25 cellular contexts compared by ENCODE assay signal in genomic region chr1:173590557-173590956, GRCh38. TPM values are rescaled to one million over a fixed set of nuclear protein-coding genes. Genes with fewer than 3 reads are reported as not detected.
DNase-seq lines count a peak whose midpoint lies in the region; ATAC-seq, FAIRE-seq and TF ChIP-seq lines count a peak whose summit lies in the region.
"Had no signal": no experiment of that assay in that cellular context is flagged by ENCODE, and none has a peak within 500 bp of the region (broad histone marks: within the 10 kb centered on the region; RNA-seq: fewer than 3 reads in every experiment).

No MANE protein-coding gene starts in this region.

- FAIRE-seq in bronchial epithelial cell (lab: Jason Lieb, UNC) = no peak
- FAIRE-seq: D721Med, frontal cortex, GM12891 had no signal

- H3K27me3 ChIP-seq in bronchial epithelial cell (ENCODE audit: control insufficient read depth, insufficient read depth, low read length) = no peaks in the 10 kb centered on the region
- H3K27me3 ChIP-seq: BLaER1 treated with 17β-estradiol and CSF1 and Interleukin-3, amounts not matched to agents 10 nM and 100 nM; colonic mucosa had no signal

- H3K4me3 ChIP-seq in bronchial epithelial cell (ENCODE audit: low read depth, low read length) (no peak overlapping the region), coronary artery (no peak overlapping the region)
- H3K4me3 ChIP-seq: BLaER1 treated with 17β-estradiol and CSF1 and Interleukin-3, amounts not matched to agents 10 nM and 100 nM; colonic mucosa; HAP-1 had no signal

- TF ChIP-seq CTCF in bronchial epithelial cell (IDR thresholded peaks at IDR 0.05; ENCODE audit: insufficient read depth, low read length, severe bottlenecking) (no peak), coronary artery (IDR thresholded peaks at IDR 0.05) (no peak)

- DNase-seq in A172 (ENCODE audit: low spot score) (peak; percentile 86), HS-5 (ENCODE audit: low read depth) (peak; percentile 18), RKO (ENCODE audit: low spot score) (peak; percentile 29), bronchial epithelial cell (ENCODE audit: low read depth) (peak; percentile 67), HEK293T (ENCODE audit: extremely low spot score) (no peak), GM03348 (ENCODE audit: low spot score) (no peak), coronary artery (ENCODE audit: low spot score) (no peak)
- DNase-seq: activated CD8-positive, alpha-beta T cell treated with anti-CD3 and anti-CD28 coated beads, Interleukin-2, amount 10 ng/mL, durations not matched to agents 7 days and 5 days; activated naive CD4-positive, alpha-beta T cell treated with anti-CD3 and anti-CD28 coated beads for 36 hours; activated T-cell treated with anti-CD3 and anti-CD28 coated beads, Interleukin-2, amount 50 U/mL, for 24 hours; colonic mucosa; mesendoderm; naive thymus-derived CD8-positive, alpha-beta T cell; stimulated activated CD4-positive, alpha-beta T cell treated with anti-CD3 and anti-CD28 coated beads, Interleukin-2, amount 100 ng/mL, for 48 hours; T-helper 17 cell had no signal

- CTCF ChIA-PET in HEK293T (lab: Yijun Ruan, JAX) = no interaction called here

- H3K36me3 ChIP-seq in bronchial epithelial cell (ENCODE audit: control insufficient read depth, insufficient read depth, low read length) = no peaks in the 10 kb centered on the region
- H3K36me3 ChIP-seq: BLaER1 treated with 17β-estradiol and CSF1 and Interleukin-3, amounts not matched to agents 10 nM and 100 nM; colonic mucosa; HAP-1 had no signal

- no peak for ATAC-seq in HG03039 (IDR thresholded peaks at IDR 0.05; ENCODE audit: unreplicated experiment)
- ATAC-seq: activated CD8-positive, alpha-beta T cell treated with anti-CD3 and anti-CD28 coated beads, Interleukin-2, amount 10 ng/mL, durations not matched to agents 7 days and 5 days; naive thymus-derived CD8-positive, alpha-beta T cell; T-helper 17 cell; WTC11 had no signal

- POLR2A ChIA-PET in HEK293T (lab: Yijun Ruan, JAX) = no interaction called here

- H3K27ac ChIP-seq in coronary artery = no peak overlapping the region
- H3K27ac ChIP-seq: BLaER1 treated with 17β-estradiol and CSF1 and Interleukin-3, amounts not matched to agents 10 nM and 100 nM; colonic mucosa had no signal

TF ChIP-seq in HEK293T, 16 proteins besides CTCF, POLR2A, EP300 and RAD21:
- TF ChIP-seq SUZ12 (IDR thresholded peaks at IDR 0.05) (no peak), LEF1 (IDR thresholded peaks at IDR 0.05; ENCODE audit: borderline replicate concordance) (no peak), FOXK2 (IDR thresholded peaks at IDR 0.05) (no peak), NFRKB (IDR thresholded peaks at IDR 0.05) (no peak), BHLHE40 (IDR thresholded peaks at IDR 0.05; ENCODE audit: borderline replicate concordance) (no peak), ELF4 (IDR thresholded peaks at IDR 0.05) (no peak)

RNA-seq across cellular contexts. Expression of gene SLC9C2, which starts 12.3 kb away (rescaled TPM):
- total RNA-seq in A172 (2014; rRNA removed; shearing (Covaris generic)) = not detected in 2 replicates
- not detected in 2 replicates for total RNA-seq in bronchial epithelial cell
- total RNA-seq: activated CD8-positive, alpha-beta T cell treated with anti-CD3 and anti-CD28 coated beads, Interleukin-2, amount 10 ng/mL, durations not matched to agents 7 days and 5 days; activated naive CD4-positive, alpha-beta T cell treated with anti-CD3 and anti-CD28 coated beads for 36 hours; colonic mucosa; kidney epithelial cell; naive thymus-derived CD8-positive, alpha-beta T cell; T-helper 17 cell; ureter; WTC11 had no signal

RNA-seq across cellular contexts. Expression of gene TEX50, which starts 44.6 kb away (rescaled TPM):
- total RNA-seq in A172 (2014; rRNA removed; shearing (Covaris generic)) = not detected in 2 replicates
- not detected in 2 replicates for total RNA-seq in bronchial epithelial cell
- total RNA-seq: activated CD8-positive, alpha-beta T cell treated with anti-CD3 and anti-CD28 coated beads, Interleukin-2, amount 10 ng/mL, durations not matched to agents 7 days and 5 days; activated naive CD4-positive, alpha-beta T cell treated with anti-CD3 and anti-CD28 coated beads for 36 hours; colonic mucosa; frontal cortex; kidney epithelial cell; naive thymus-derived CD8-positive, alpha-beta T cell; skeletal muscle tissue; T-helper 17 cell; ureter; WTC11 had no signal

Comparison
In these comparisons a context has a peak if more than half of its experiments do, and no peak if none do; other contexts are left out.
1. DNase-seq: peak in A172 (single experiment), HS-5 (single experiment), RKO (single experiment) and bronchial epithelial cell (single experiment); none in HEK293T (single experiment), GM03348 (single experiment) and coronary artery (single experiment).